In genomic region chr9:100492952-100493351, GRCh38 we compare ENCODE assay signal across 1 cellular context.
TF ChIP-seq lines count a peak whose summit lies in the region.

No MANE protein-coding gene starts in this region.

TF ChIP-seq in GM12878, 131 proteins besides CTCF, POLR2A, EP300 and RAD21 (continued from another document):
- TF ChIP-seq, protein P1, sequence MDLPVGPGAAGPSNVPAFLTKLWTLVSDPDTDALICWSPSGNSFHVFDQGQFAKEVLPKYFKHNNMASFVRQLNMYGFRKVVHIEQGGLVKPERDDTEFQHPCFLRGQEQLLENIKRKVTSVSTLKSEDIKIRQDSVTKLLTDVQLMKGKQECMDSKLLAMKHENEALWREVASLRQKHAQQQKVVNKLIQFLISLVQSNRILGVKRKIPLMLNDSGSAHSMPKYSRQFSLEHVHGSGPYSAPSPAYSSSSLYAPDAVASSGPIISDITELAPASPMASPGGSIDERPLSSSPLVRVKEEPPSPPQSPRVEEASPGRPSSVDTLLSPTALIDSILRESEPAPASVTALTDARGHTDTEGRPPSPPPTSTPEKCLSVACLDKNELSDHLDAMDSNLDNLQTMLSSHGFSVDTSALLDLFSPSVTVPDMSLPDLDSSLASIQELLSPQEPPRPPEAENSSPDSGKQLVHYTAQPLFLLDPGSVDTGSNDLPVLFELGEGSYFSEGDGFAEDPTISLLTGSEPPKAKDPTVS (IDR thresholded peaks at IDR 0.05; ENCODE audit: low read depth, low read length): no peak
- TF ChIP-seq RUNX3 (IDR thresholded peaks at IDR 0.05; ENCODE audit: low read length) (peak; percentile 60; the same call in 1 of the 2 replicates), MEF2A (IDR thresholded peaks at IDR 0.05; ENCODE audit: insufficient read depth, low read depth, low read length) (no peak), NFIC (IDR thresholded peaks at IDR 0.05; ENCODE audit: low read depth, low read length) (no peak), SUZ12 (IDR thresholded peaks at IDR 0.05; ENCODE audit: unreplicated experiment) (no peak), SPI1 (IDR thresholded peaks at IDR 0.05; ENCODE audit: borderline replicate concordance, insufficient read depth, low read depth, low read length) (no peak), SMC3 (IDR thresholded peaks at IDR 0.05; ENCODE audit: borderline replicate concordance, low read length) (0 out of 2 replicates have a peak, but pooled peaks have one; percentile 4)
- TF ChIP-seq, protein P2, sequence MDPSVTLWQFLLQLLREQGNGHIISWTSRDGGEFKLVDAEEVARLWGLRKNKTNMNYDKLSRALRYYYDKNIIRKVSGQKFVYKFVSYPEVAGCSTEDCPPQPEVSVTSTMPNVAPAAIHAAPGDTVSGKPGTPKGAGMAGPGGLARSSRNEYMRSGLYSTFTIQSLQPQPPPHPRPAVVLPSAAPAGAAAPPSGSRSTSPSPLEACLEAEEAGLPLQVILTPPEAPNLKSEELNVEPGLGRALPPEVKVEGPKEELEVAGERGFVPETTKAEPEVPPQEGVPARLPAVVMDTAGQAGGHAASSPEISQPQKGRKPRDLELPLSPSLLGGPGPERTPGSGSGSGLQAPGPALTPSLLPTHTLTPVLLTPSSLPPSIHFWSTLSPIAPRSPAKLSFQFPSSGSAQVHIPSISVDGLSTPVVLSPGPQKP (IDR thresholded peaks at IDR 0.05; ENCODE audit: low read depth, low read length): no peak
